In genomic region chr20:22795455-22795854, GRCh38 we compare ENCODE assay signal across 21 cellular contexts.
DNase-seq lines count a peak whose midpoint lies in the region; ATAC-seq, FAIRE-seq and TF ChIP-seq lines count a peak whose summit lies in the region.
"Had no signal": no experiment of that assay in that cellular context is flagged by ENCODE, and none has a peak within 500 bp of the region (broad histone marks: within the 10 kb centered on the region; RNA-seq: fewer than 3 reads in every experiment).

No MANE protein-coding gene starts in this region.

- H3K9ac ChIP-seq in endothelial cell of umbilical vein (replicated peaks; ENCODE audit: extremely low read depth, insufficient read depth, low read length) (peak overlapping the region; percentile 49), neural progenitor cell (no peak overlapping the region)

- no peak for DNase-seq in PC-9
- no peak for DNase-seq in endothelial cell of umbilical vein (ENCODE audit: low read depth, low spot score)
- DNase-seq in neural progenitor cell (ENCODE audit: low spot score) = no peak
- no peak for DNase-seq in uterus
- DNase-seq in spleen = no peak
- no peak for DNase-seq in NCI-H2107 (lab: John Stamatoyannopoulos, UW)
- DNase-seq: activated CD4-positive, alpha-beta T cell treated with anti-CD3 and anti-CD28 coated beads, Interleukin-2, amount 10 ng/mL, durations not matched to agents 7 days and 5 days; activated T-cell treated with anti-CD3 and anti-CD28 coated beads, Interleukin-2, amount 50 U/mL, for 4 hours; CD8-positive, alpha-beta memory T cell; cortex of kidney; GOT3; midbrain; NCI-H446; posterior cingulate gyrus; stimulated activated CD4-positive, alpha-beta T cell treated with anti-CD3 and anti-CD28 coated beads, Interleukin-2, amount 100 ng/mL, for 24 hours; stimulated activated CD8-positive, alpha-beta memory T cell treated with anti-CD3 and anti-CD28 coated beads, Interleukin-4, amount 100 ng/mL, for 48 hours; T-helper 17 cell had no signal

- ATAC-seq in HG03520 (IDR thresholded peaks at IDR 0.05; ENCODE audit: unreplicated experiment) = no peak
- ATAC-seq: activated T-cell treated with anti-CD3 and anti-CD28 coated beads, Interleukin-2, amount 50 U/mL, for 4 hours; K562; T-helper 17 cell had no signal

- H3K79me2 ChIP-seq in PC-9 (ENCODE audit: low read depth) (no peaks in the 10 kb centered on the region), endothelial cell of umbilical vein (ENCODE audit: control insufficient read depth, insufficient read depth, low read length) (no peaks in the 10 kb centered on the region), neural progenitor cell (ENCODE audit: low read depth) (no peaks in the 10 kb centered on the region)

- H3K36me3 ChIP-seq in PC-9 (ENCODE audit: low read depth) (no peaks in the 10 kb centered on the region), endothelial cell of umbilical vein (ENCODE audit: control insufficient read depth in 2 of 2, extremely low read depth in 1 of 2, insufficient read depth in 2 of 2, low read length in 2 of 2) (no peaks in the 10 kb centered on the region), neural progenitor cell (no peaks in the 10 kb centered on the region), uterus (no peaks in the 10 kb centered on the region), spleen (no peaks in the 10 kb centered on the region)

- POLR2A ChIA-PET in PC-9 (lab: Charles Lee; ENCODE audit: unreplicated experiment) = no interaction called here
- POLR2A ChIA-PET in endothelial cell of umbilical vein (lab: Charles Lee) = no interaction called here

- H3K36me3 Mint-ChIP-seq in neural progenitor cell = no peaks in the 10 kb centered on the region
- H3K36me3 Mint-ChIP-seq: CD8-positive, alpha-beta memory T cell had no signal

- H2AFZ ChIP-seq in PC-9 (no peak overlapping the region), endothelial cell of umbilical vein (ENCODE audit: low read depth, low read length) (peak overlapping the region; percentile 75), neural progenitor cell (replicated peaks) (peak overlapping the region; percentile 23)

- H3F3A ChIP-seq in PC-9 (ENCODE audit: insufficient read depth, low read depth) (peaks cover 27% of the 10 kb centered on the region), neural progenitor cell (ENCODE audit: low read depth) (no peaks in the 10 kb centered on the region)

- intact Hi-C loops in PC-9 (cut with micrococcal nuclease; ENCODE audit: unreplicated experiment) = loop anchor here (5.0 to 10.0 kb wide), 2 partner anchors 103 to 559 kb away; partner anchors contain the start of gene NXT1
- intact Hi-C loops in endothelial cell of umbilical vein (cut with micrococcal nuclease) = loop anchor here (5.0 to 10.0 kb wide), 5 partner anchors 127 to 557 kb away; partner anchors contain the start of genes CD93 and NXT1
- intact Hi-C loops in uterus (cut with DNase I; ENCODE audit: low total_unique reads) = no loop called here
- intact Hi-C loops in spleen (cut with DNase I; ENCODE audit: low total_unique reads) = no loop called here

- FAIRE-seq in endothelial cell of umbilical vein (lab: Jason Lieb, UNC) = no peak
- FAIRE-seq: G401.6, K562, urothelium cell line had no signal

- TF ChIP-seq POLR2A in endothelial cell of umbilical vein (IDR thresholded peaks at IDR 0.05; ENCODE audit: low read depth, low read length) = no peak
- no peak for TF ChIP-seq POLR2A in uterus (IDR thresholded peaks at IDR 0.05)
- no peak for TF ChIP-seq POLR2A in spleen (IDR thresholded peaks at IDR 0.05)

- no peak for TF ChIP-seq CTCF in PC-9 (conservative IDR thresholded peaks at IDR 0.05)
- TF ChIP-seq CTCF in endothelial cell of umbilical vein (IDR thresholded peaks at IDR 0.05; ENCODE audit: extremely low read depth in 1 of 2, insufficient read depth in 1 of 2, low read depth in 1 of 2, low read length in 2 of 2) = no peak
- no peak for TF ChIP-seq CTCF in neural progenitor cell (IDR thresholded peaks at IDR 0.05)
- no peak for TF ChIP-seq CTCF in uterus (IDR thresholded peaks at IDR 0.05)
- no peak for TF ChIP-seq CTCF in spleen (IDR thresholded peaks at IDR 0.05 in 8 of 11, conservative IDR thresholded peaks at IDR 0.05 in 3 of 11)

- peaks cover 58% of the 10 kb centered on the region for H3K4me1 ChIP-seq in PC-9 (replicated peaks; ENCODE audit: insufficient read depth)
- H3K4me1 ChIP-seq in endothelial cell of umbilical vein (ENCODE audit: control insufficient read depth, extremely low read depth, insufficient read depth, low read length) = peaks cover 43% of the 10 kb centered on the region
- H3K4me1 ChIP-seq in neural progenitor cell = peaks cover 11% of the 10 kb centered on the region
- no peaks in the 10 kb centered on the region for H3K4me1 ChIP-seq in uterus
- H3K4me1 ChIP-seq in spleen = peaks cover 0 to 6% (median 0%) of the 10 kb centered on the region in 6 donors

- no peaks in the 10 kb centered on the region; the same call in 1 of the 2 replicates for H3K9me3 ChIP-seq in PC-9 (ENCODE audit: insufficient read depth, low read depth)
- no peaks in the 10 kb centered on the region for H3K9me3 ChIP-seq in endothelial cell of umbilical vein (replicated peaks; ENCODE audit: control insufficient read depth, insufficient read depth, low read length)
- H3K9me3 ChIP-seq in neural progenitor cell (ENCODE audit: low read depth) = no peaks in the 10 kb centered on the region
- H3K9me3 ChIP-seq in uterus = no peaks in the 10 kb centered on the region
- H3K9me3 ChIP-seq in spleen = no peaks in the 10 kb centered on the region

- H3K4me1 Mint-ChIP-seq in neural progenitor cell = peaks cover 15% of the 10 kb centered on the region
- H3K4me1 Mint-ChIP-seq: activated CD4-positive, alpha-beta T cell treated with anti-CD3 and anti-CD28 coated beads, Interleukin-2, amount 10 ng/mL, durations not matched to agents 7 days and 5 days; CD8-positive, alpha-beta memory T cell; T-helper 17 cell had no signal

- H4K20me1 ChIP-seq in PC-9 (ENCODE audit: insufficient read depth) (no peaks in the 10 kb centered on the region), endothelial cell of umbilical vein (replicated peaks; ENCODE audit: control insufficient read depth, extremely low read depth, insufficient read depth, low read length) (no peaks in the 10 kb centered on the region), neural progenitor cell (ENCODE audit: low read depth) (no peaks in the 10 kb centered on the region)

- H3K27me3 ChIP-seq in PC-9 (ENCODE audit: insufficient read depth, low read depth) (no peaks in the 10 kb centered on the region), endothelial cell of umbilical vein (ENCODE audit: control insufficient read depth in 2 of 2, insufficient read depth in 2 of 2, low read length in 2 of 2) (no peaks in the 10 kb centered on the region), neural progenitor cell (no peaks in the 10 kb centered on the region), uterus (no peaks in the 10 kb centered on the region), spleen (replicated peaks in 1 of 7) (no peaks in the 10 kb centered on the region)

- CTCF ChIA-PET in PC-9 (lab: Charles Lee) = interaction anchor here (1.5 kb wide), 1 partner anchor 78 kb away, joined by 3 read pairs; no protein-coding TSS in a partner anchor
- CTCF ChIA-PET in endothelial cell of umbilical vein (lab: Charles Lee) = interaction anchor here (1.0 to 3.3 kb wide), 11 partner anchors 10 to 440 kb away, joined by 3 to 21 read pairs (median 3); no protein-coding TSS in a partner anchor

- no peak overlapping the region for H3K27ac Mint-ChIP-seq in neural progenitor cell
- H3K27ac Mint-ChIP-seq: activated CD4-positive, alpha-beta T cell treated with anti-CD3 and anti-CD28 coated beads, Interleukin-2, amount 10 ng/mL, durations not matched to agents 7 days and 5 days; CD8-positive, alpha-beta memory T cell; T-helper 17 cell had no signal

- no peak overlapping the region for H3K4me3 ChIP-seq in PC-9
- no peak overlapping the region for H3K4me3 ChIP-seq in endothelial cell of umbilical vein (replicated peaks in 1 of 3; ENCODE audit: insufficient read depth in 1 of 3, low read depth in 1 of 3, low read length in 3 of 3)
- no peak overlapping the region for H3K4me3 ChIP-seq in neural progenitor cell
- no peak overlapping the region for H3K4me3 ChIP-seq in uterus
- no peak overlapping the region for H3K4me3 ChIP-seq in spleen
- H3K4me3 ChIP-seq: K562 had no signal

- peaks cover 8% of the 10 kb centered on the region for H3K27me3 Mint-ChIP-seq in neural progenitor cell (ENCODE audit: insufficient read depth, low read depth)
- H3K27me3 Mint-ChIP-seq: activated CD4-positive, alpha-beta T cell treated with anti-CD3 and anti-CD28 coated beads, Interleukin-2, amount 10 ng/mL, durations not matched to agents 7 days and 5 days; CD8-positive, alpha-beta memory T cell; T-helper 17 cell had no signal

- H3K9me3 Mint-ChIP-seq in neural progenitor cell = no peaks in the 10 kb centered on the region
- H3K9me3 Mint-ChIP-seq: activated CD4-positive, alpha-beta T cell treated with anti-CD3 and anti-CD28 coated beads, Interleukin-2, amount 10 ng/mL, durations not matched to agents 7 days and 5 days had no signal

- H3K27ac ChIP-seq in PC-9 (peak overlapping the region; percentile 93), endothelial cell of umbilical vein (ENCODE audit: insufficient read depth, low read depth, low read length) (peak overlapping the region; percentile 100), neural progenitor cell (no peak overlapping the region), uterus (peak overlapping the region; percentile 69 to 72), spleen (peak overlapping the region in 1 of 8 donors; percentile 9)

- no peak overlapping the region for H3K4me3 Mint-ChIP-seq in neural progenitor cell
- H3K4me3 Mint-ChIP-seq: activated CD4-positive, alpha-beta T cell treated with anti-CD3 and anti-CD28 coated beads, Interleukin-2, amount 10 ng/mL, durations not matched to agents 7 days and 5 days; activated T-cell treated with anti-CD3 and anti-CD28 coated beads, Interleukin-2, amount 50 U/mL, for 4 hours; CD8-positive, alpha-beta memory T cell; T-helper 17 cell had no signal

- dilution Hi-C loops in endothelial cell of umbilical vein (cut with MboI; ENCODE audit: extremely low pct_ligation_motif_present, low sequenced_read_pairs) = no loop called here

- TSS peak; percentile 75 for BruUV-seq in PC-9 (replicated peaks; lab: Mats Ljungman, UMichigan)
- BruUV-seq in endothelial cell of umbilical vein (replicated peaks; lab: Mats Ljungman, UMichigan) = TSS peak; percentile 85

- H3K9me1 ChIP-seq in endothelial cell of umbilical vein (replicated peaks; ENCODE audit: control insufficient read depth, extremely low read depth, insufficient read depth, low read length) = no peaks in the 10 kb centered on the region

- WGBS in spleen, 5 donors = 42 to 59% (median 56%) methylated on average over 5 of the region's 5 CpGs

- H3K4me2 ChIP-seq in PC-9 (peak overlapping the region; percentile 63), endothelial cell of umbilical vein (ENCODE audit: insufficient read depth, low read length) (peak overlapping the region; percentile 58), neural progenitor cell (no peak overlapping the region)

- H3K9me2 ChIP-seq in PC-9 (ENCODE audit: insufficient read depth) = no peaks in the 10 kb centered on the region

TF ChIP-seq in endothelial cell of umbilical vein, 7 proteins besides CTCF, POLR2A, EP300 and RAD21 (continues in another document):
- TF ChIP-seq MYC (IDR thresholded peaks at IDR 0.05; ENCODE audit: low read depth, low read length) = no peak
- no peak for TF ChIP-seq FOS (IDR thresholded peaks at IDR 0.05; ENCODE audit: borderline replicate concordance, insufficient read depth, low read length)
- no peak for TF ChIP-seq JUN (IDR thresholded peaks at IDR 0.05; ENCODE audit: borderline replicate concordance, insufficient read depth, insufficient read length, low read depth)

Comparison
In these comparisons a context has a peak if more than half of its experiments do, and no peak if none do; other contexts are left out.
1. intact Hi-C loops: an anchor here in PC-9 (5.0 to 10.0 kb wide) and endothelial cell of umbilical vein (5.0 to 10.0 kb wide); none called in uterus and spleen.